In genomic region chr1:222790520-222790919, GRCh38 we compare ENCODE assay signal across 17 cellular contexts. TPM values are rescaled to one million over a fixed set of nuclear protein-coding genes. Genes with fewer than 3 reads are reported as not detected.
A peak's percentile ranks its signal among the peaks of the same experiment; 100 is the strongest.
DNase-seq lines count a peak whose midpoint lies in the region; ATAC-seq and TF ChIP-seq lines count a peak whose summit lies in the region.
"Had no signal": no experiment of that assay in that cellular context is flagged by ENCODE, and none has a peak within 500 bp of the region (broad histone marks: within the 10 kb centered on the region; RNA-seq: fewer than 3 reads in every experiment).

No MANE protein-coding gene starts in this region.

- ATAC-seq in naive B cell (ENCODE audit: low read depth in 2 of 2) (no peak), psoas muscle (no peak)
- ATAC-seq: HCT116 had no signal

- peaks cover 52 to 74% (median 60%) of the 10 kb centered on the region in 3 donors for H3K4me1 Mint-ChIP-seq in naive B cell

- peak overlapping the region in 4 of 6 donors; percentile 8 to 68 (median 25) for H3K27ac Mint-ChIP-seq in naive B cell

- intact Hi-C loops in psoas muscle (cut with DNase I): loop anchor here (2.0 to 10.0 kb wide), 3 partner anchors 292 to 334 kb away; no protein-coding TSS in a partner anchor

- no peak overlapping the region for H3K4me3 Mint-ChIP-seq in naive B cell

- no peak overlapping the region for H3K4me3 ChIP-seq in GM12865 (ENCODE audit: low read depth, low read length)
- H3K4me3 ChIP-seq in psoas muscle: no peak overlapping the region
- H3K4me3 ChIP-seq: MG63 had no signal

- no peaks in the 10 kb centered on the region for H3K9me3 ChIP-seq in psoas muscle
- H3K9me3 ChIP-seq: MG63 had no signal

- 86 to 97% (median 91%) methylated on average over 4 of the region's 4 CpGs for WGBS in psoas muscle, 3 donors

- TF ChIP-seq CTCF in GM12865 (IDR thresholded peaks at IDR 0.05; ENCODE audit: insufficient read depth, low read depth, low read length, missing control alignments) (no peak), VCaP (conservative IDR thresholded peaks at IDR 0.05) (no peak), GM10248 (IDR thresholded peaks at IDR 0.05; ENCODE audit: control extremely low read depth, extremely low read depth, low read depth, missing control alignments) (no peak), psoas muscle (IDR thresholded peaks at IDR 0.05) (no peak)

- H3K4me1 ChIP-seq in psoas muscle: no peaks in the 10 kb centered on the region

- H3K36me3 Mint-ChIP-seq in naive B cell: peaks cover 7 to 23% of the 10 kb centered on the region in 2 donors

- DNase-seq in NCI-H2107 treated with DMSO at 0.1 percent for 48 hours (lab: John Stamatoyannopoulos, UW; ENCODE audit: unreplicated experiment) (peak; percentile 5), NCI-H2107 (lab: John Stamatoyannopoulos, UW) (no peak), GM12865 (ENCODE audit: low read depth) (peak; percentile 31), naive B cell (no peak), GM10248 (ENCODE audit: extremely low spot score) (no peak), AG08395 (ENCODE audit: low spot score) (no peak), psoas muscle (no peak)
- DNase-seq: KG1, NCI-H1092 treated with DMSO at 0.1 percent for 48 hours, NCI-H1694, NCI-H2171, NCI-H748 treated with DMSO at 0.1 percent for 48 hours had no signal

- H3K27ac ChIP-seq in VCaP: peak overlapping the region; percentile 25; the same call in 1 of the 2 replicates
- no peak overlapping the region for H3K27ac ChIP-seq in psoas muscle
- H3K27ac ChIP-seq: 22Rv1, C4-2B had no signal

- CTCF ChIA-PET in GM10248 (lab: Yijun Ruan, JAX): interaction anchor here (1.6 kb wide), 1 partner anchor 14 kb away, joined by 5 read pairs; no protein-coding TSS in a partner anchor

- POLR2A ChIA-PET in GM10248 (lab: Yijun Ruan, JAX): no interaction called here

- H3K27me3 Mint-ChIP-seq in naive B cell: no peaks in the 10 kb centered on the region

- H3K27me3 ChIP-seq in psoas muscle (ENCODE audit: insufficient read depth in 3 of 3, low read length in 2 of 3): peaks cover 0 to 2% (median 0%) of the 10 kb centered on the region in 3 donors
- H3K27me3 ChIP-seq: MG63 had no signal

- peaks cover 8 to 24% (median 15%) of the 10 kb centered on the region in 7 donors for H3K9me3 Mint-ChIP-seq in naive B cell

- H3K36me3 ChIP-seq in psoas muscle (ENCODE audit: insufficient read depth in 1 of 2, low read depth in 1 of 2): no peaks in the 10 kb centered on the region
- H3K36me3 ChIP-seq: MG63 had no signal

RNA-seq across cellular contexts. Expression of gene DISP1, which starts 24.3 kb away (rescaled TPM):
- 1 to 10 TPM; 3.4 to 8.4 (median 5.8) TPM for polyA plus RNA-seq in naive B cell (ENCODE audit: low read depth in 6 of 6)
- 1 to 10 TPM; 2.8 to 3.7 (median 3.3) TPM for total RNA-seq in psoas muscle
- 1 to 10 TPM; 1.4 to 5.8 (median 2.3) TPM for polyA plus RNA-seq in psoas muscle

RNA-seq across cellular contexts. Expression of gene FAM177B, which starts 53.5 kb away (rescaled TPM):
- polyA plus RNA-seq in naive B cell (ENCODE audit: low read depth in 6 of 6) (100 to 1,000 TPM in 2 of 6 donors, 10 to 100 TPM in 4; 38.4 to 120 (median 66.8) TPM), psoas muscle (under 1 TPM in 1 of 3 donors, not detected in 2; 0.08 TPM)
- total RNA-seq in psoas muscle: not detected

Comparison
In these comparisons a context has a peak if more than half of its experiments do, and no peak if none do; other contexts are left out.
1. DNase-seq: peak in NCI-H2107 treated with DMSO at 0.1 percent for 48 hours (single experiment) and GM12865 (single experiment); none in NCI-H2107 (single experiment), naive B cell (single experiment), GM10248 (single experiment), AG08395 (single experiment) and psoas muscle (0 of 2).
2. RNA of gene FAM177B, which starts 53.5 kb away (polyA plus RNA-seq): 38.4 to 120 TPM in naive B cell; 0.08 TPM in psoas muscle; every median in the first group is over 10 times any median in the second.